8 cellular contexts compared by ENCODE assay signal in the genomic region with DNA sequence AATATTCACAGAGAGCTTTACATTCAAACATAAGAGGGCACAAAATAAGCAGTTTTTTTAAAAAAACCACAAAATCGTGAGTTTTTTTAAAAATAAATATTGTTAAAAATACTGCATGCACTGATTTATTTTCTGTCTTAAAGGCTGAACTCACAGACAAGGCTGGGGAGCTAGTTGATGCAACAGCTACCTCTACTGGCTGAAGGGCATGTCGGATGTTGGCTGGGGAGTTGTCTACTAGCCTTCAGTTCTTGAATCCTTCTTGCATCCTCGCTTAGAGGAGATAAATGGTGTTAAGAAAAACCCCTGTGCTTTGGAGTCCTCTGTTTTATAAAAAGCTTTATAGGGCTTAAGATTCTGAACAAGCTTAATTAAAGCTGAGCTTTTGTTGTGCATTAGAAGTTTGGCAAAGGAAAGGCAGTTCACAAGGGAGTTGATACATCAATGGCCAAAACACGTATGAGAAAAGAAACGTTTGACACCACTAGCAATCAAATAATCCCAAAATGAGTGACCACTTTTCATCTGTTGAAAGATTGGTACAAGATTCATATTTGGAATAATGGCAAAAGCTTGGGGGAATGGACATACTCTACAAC.
DNase-seq lines count a peak whose midpoint lies in the region; ATAC-seq and TF ChIP-seq lines count a peak whose summit lies in the region.

No MANE protein-coding gene starts in this region.

- peak; percentile 85 for TF ChIP-seq CTCF in C4-2B (conservative IDR thresholded peaks at IDR 0.05)
- TF ChIP-seq CTCF in fibroblast of villous mesenchyme (IDR thresholded peaks at IDR 0.05; ENCODE audit: insufficient read depth, low read depth, low read length), result peak; percentile 98

- H3K4me3 ChIP-seq in fibroblast of villous mesenchyme (ENCODE audit: low read depth, low read length), result no peak overlapping the region

- DNase-seq in NCI-H187 (lab: John Stamatoyannopoulos, UW) (peak; percentile 78 to 84), UCSD-AML1 (lab: John Stamatoyannopoulos, UW; ENCODE audit: unreplicated experiment) (peak; percentile 35), fibroblast of villous mesenchyme (ENCODE audit: low read depth) (peak; percentile 75), nucleus accumbens (lab: John Stamatoyannopoulos, UW) (peak in 46 of 56 donors; percentile 1 to 77 (median 28))

- H3K27ac ChIP-seq in C4-2B, result no peak overlapping the region

- ATAC-seq in GM21390 (IDR thresholded peaks at IDR 0.05; ENCODE audit: unreplicated experiment), result peak; percentile 71
- ATAC-seq in HG03108 (IDR thresholded peaks at IDR 0.05; ENCODE audit: unreplicated experiment), result no peak
- ATAC-seq in GM21447 (IDR thresholded peaks at IDR 0.05; ENCODE audit: unreplicated experiment), result no peak

Comparison
In these comparisons a context has a peak if more than half of its experiments do, and no peak if none do; other contexts are left out.
1. DNase-seq: peak in every context shown above with its lines; median percentile 81 in NCI-H187; 75 in fibroblast of villous mesenchyme; 35 in UCSD-AML1; 28 in nucleus accumbens.